In the genomic region with DNA sequence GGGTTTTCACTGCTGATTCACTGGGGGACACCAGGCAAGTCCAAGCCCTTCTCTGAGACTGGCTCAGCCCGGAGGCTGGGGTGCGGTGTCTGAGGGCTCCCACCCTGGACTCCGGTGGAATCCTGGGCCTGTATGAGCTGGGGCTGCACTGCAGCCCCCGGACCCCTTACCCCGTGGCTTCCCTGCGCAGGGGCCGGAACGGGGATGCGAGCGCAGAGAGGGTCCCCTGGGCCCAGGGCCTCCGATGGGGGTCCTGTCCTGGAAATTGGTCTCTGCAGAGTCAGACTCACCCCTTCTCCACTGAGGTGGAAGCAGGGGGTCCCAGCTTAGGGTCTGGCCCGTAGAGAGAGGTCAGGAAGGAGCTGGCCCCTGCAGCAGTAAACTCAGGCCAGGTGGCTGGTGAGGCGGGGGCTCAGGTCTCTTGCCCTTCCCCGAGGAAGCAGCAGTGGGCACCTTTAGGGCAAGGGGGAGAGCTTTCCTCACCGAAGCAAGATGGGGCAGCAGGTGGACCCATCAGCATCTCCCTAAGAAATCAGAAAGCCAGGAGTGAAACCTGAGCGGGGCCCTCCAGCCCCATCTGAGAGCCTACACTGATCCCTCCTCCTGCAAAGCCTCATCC, we compare ENCODE assay signal across 8 cellular contexts. TPM values are rescaled to one million over a fixed set of nuclear protein-coding genes. Genes with fewer than 3 reads are reported as not detected.
DNase-seq lines count a peak whose midpoint lies in the region; ATAC-seq and TF ChIP-seq lines count a peak whose summit lies in the region.

No MANE protein-coding gene starts in this region.

- H3K4me3 ChIP-seq in iPS-11a (ENCODE audit: low read depth, low read length) (peak overlapping the region; percentile 56), smooth muscle cell (peak overlapping the region; percentile 90)

- peaks cover 14% of the 10 kb centered on the region for H3K4me1 Mint-ChIP-seq in HFFc6 (ENCODE audit: low read depth)
- peaks cover 7% of the 10 kb centered on the region for H3K4me1 Mint-ChIP-seq in activated T-cell treated with anti-CD3 and anti-CD28 coated beads, Interleukin-2, amount 50 U/mL, for 4 hours (ENCODE audit: low read depth)

- DNase-seq in HFFc6: no peak
- no peak for DNase-seq in activated T-cell treated with anti-CD3 and anti-CD28 coated beads, Interleukin-2, amount 50 U/mL, for 4 hours
- no peak for DNase-seq in smooth muscle cell (lab: John Stamatoyannopoulos, UW; ENCODE audit: unreplicated experiment)
- DNase-seq in NCI-H524 treated with DMSO at 0.1 percent for 48 hours (lab: John Stamatoyannopoulos, UW): no peak
- DNase-seq in stimulated activated CD4-positive, alpha-beta T cell treated with anti-CD3 and anti-CD28 coated beads, Interleukin-4, amount 100 ng/mL, for 1 hour: no peak
- DNase-seq in SKM-1 treated with dmso at 0.1 percent for 144 hours (lab: John Stamatoyannopoulos, UW; ENCODE audit: unreplicated experiment): no peak
- DNase-seq in GM13977 (ENCODE audit: low spot score): no peak

- no peaks in the 10 kb centered on the region for H3K9me3 Mint-ChIP-seq in HFFc6
- H3K9me3 Mint-ChIP-seq in activated T-cell treated with anti-CD3 and anti-CD28 coated beads, Interleukin-2, amount 50 U/mL, for 4 hours: no peaks in the 10 kb centered on the region

- no peak overlapping the region for H3K9ac ChIP-seq in smooth muscle cell (ENCODE audit: low read depth)

- H3K27me3 ChIP-seq in smooth muscle cell (ENCODE audit: low read depth): no peaks in the 10 kb centered on the region

- TF ChIP-seq CTCF in HFFc6 (IDR thresholded peaks at IDR 0.05): no peak
- no peak for TF ChIP-seq CTCF in smooth muscle cell (IDR thresholded peaks at IDR 0.05; ENCODE audit: borderline replicate concordance, insufficient read depth, poor library complexity, severe bottlenecking)
- TF ChIP-seq CTCF in GM13977 (IDR thresholded peaks at IDR 0.05; ENCODE audit: extremely low read depth, insufficient read depth, missing control alignments): no peak

- peak overlapping the region; percentile 83 for H3K27ac Mint-ChIP-seq in HFFc6

- peaks cover 18% of the 10 kb centered on the region for H3K4me1 ChIP-seq in smooth muscle cell (ENCODE audit: low read depth)

- peak overlapping the region; percentile 82 for H3K4me3 Mint-ChIP-seq in HFFc6
- H3K4me3 Mint-ChIP-seq in activated T-cell treated with anti-CD3 and anti-CD28 coated beads, Interleukin-2, amount 50 U/mL, for 4 hours: peak overlapping the region; percentile 71

- H3K27me3 Mint-ChIP-seq in HFFc6 (ENCODE audit: insufficient read depth): no peaks in the 10 kb centered on the region; the same call in 1 of the 2 replicates
- H3K27me3 Mint-ChIP-seq in activated T-cell treated with anti-CD3 and anti-CD28 coated beads, Interleukin-2, amount 50 U/mL, for 4 hours (ENCODE audit: low read depth): peaks cover 7% of the 10 kb centered on the region

- peaks cover 34% of the 10 kb centered on the region for H4K20me1 ChIP-seq in smooth muscle cell (ENCODE audit: low read depth)

- no peaks in the 10 kb centered on the region for H3K36me3 ChIP-seq in smooth muscle cell (ENCODE audit: low read depth)

- peak overlapping the region; percentile 99 for H3K4me2 ChIP-seq in smooth muscle cell

- no peaks in the 10 kb centered on the region for H3F3A ChIP-seq in smooth muscle cell (ENCODE audit: low read depth)

- no peak overlapping the region for H2AFZ ChIP-seq in smooth muscle cell (ENCODE audit: low read depth)

- peaks cover 29% of the 10 kb centered on the region for H3K79me2 ChIP-seq in smooth muscle cell (ENCODE audit: low read depth)

- no peak for ATAC-seq in activated T-cell treated with anti-CD3 and anti-CD28 coated beads, Interleukin-2, amount 50 U/mL, for 4 hours

- H3K9me3 ChIP-seq in smooth muscle cell (replicated peaks; ENCODE audit: low read depth): no peaks in the 10 kb centered on the region

- peak overlapping the region; percentile 86 for H3K27ac ChIP-seq in smooth muscle cell (ENCODE audit: low read depth)

- 79% methylated on average over 16 of the region's 16 CpGs for WGBS in smooth muscle cell (ENCODE audit: low lambda C conversion rate)

- in situ Hi-C loops in GM13977 (cut with MboI; ENCODE audit: low pct_unique_long_range_greater_than_20kb, low sequenced_read_pairs, unreplicated experiment): loop anchor here (10.0 kb wide), 1 partner anchor 209 kb away; no protein-coding TSS in a partner anchor

- no peaks in the 10 kb centered on the region for H3K36me3 Mint-ChIP-seq in HFFc6 (ENCODE audit: low read depth)
- no peaks in the 10 kb centered on the region for H3K36me3 Mint-ChIP-seq in activated T-cell treated with anti-CD3 and anti-CD28 coated beads, Interleukin-2, amount 50 U/mL, for 4 hours (ENCODE audit: insufficient read depth)

RNA-seq across cellular contexts. Expression of gene VAV2, which starts 1.6 kb away (rescaled TPM):
- total RNA-seq in HFFc6 (2021; fragmentation: NEBNext Ultra II Directional; extraction: Animal tissue kit (Norgen Biotek cat#: 25700)): 10 to 100 TPM; 17.6 to 24.5 (median 21.7) TPM
- 1 to 10 TPM; 2.7 to 3.7 (median 3.2) TPM for total RNA-seq in activated T-cell treated with anti-CD3 and anti-CD28 coated beads, Interleukin-2, amount 50 U/mL, for 4 hours
- 26.2 and 27.4 TPM in 2 replicates for total RNA-seq in smooth muscle cell
- polyA plus RNA-seq in smooth muscle cell: 35.3 and 59.4 TPM in 2 replicates

RNA-seq across cellular contexts. Expression of gene BRD3OS, which starts 31.5 kb away (rescaled TPM):
- 10 to 100 TPM; 28.7 to 36.8 (median 31.1) TPM for total RNA-seq in HFFc6 (2021; fragmentation: NEBNext Ultra II Directional; extraction: Animal tissue kit (Norgen Biotek cat#: 25700))
- 10 to 100 TPM; 11.9 to 15.5 (median 13.9) TPM for total RNA-seq in activated T-cell treated with anti-CD3 and anti-CD28 coated beads, Interleukin-2, amount 50 U/mL, for 4 hours
- total RNA-seq in smooth muscle cell: 10.9 and 16.1 TPM in 2 replicates
- polyA plus RNA-seq in smooth muscle cell: 16.0 and 17.8 TPM in 2 replicates
